1 cellular context compared by ENCODE assay signal in the genomic region with DNA sequence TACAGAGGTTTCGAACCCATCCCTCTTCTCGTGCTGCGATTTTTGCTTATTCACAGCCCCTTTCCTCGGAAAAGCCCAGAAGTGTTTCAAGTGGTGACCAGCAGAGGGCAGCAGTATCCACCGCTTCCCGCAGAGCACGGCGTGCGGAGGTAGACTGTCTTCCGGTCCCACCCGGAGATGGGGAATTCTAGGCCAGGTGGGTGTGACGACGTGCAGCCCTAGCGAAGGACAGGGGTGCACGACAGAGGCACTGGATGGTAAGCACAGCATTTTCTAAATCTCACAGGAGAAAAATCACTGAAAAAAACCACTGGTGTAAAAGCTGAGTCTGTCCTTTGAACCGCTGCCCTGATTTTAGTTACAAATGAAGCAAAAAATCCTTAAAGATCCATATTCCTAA.
A peak's percentile ranks its signal among the peaks of the same experiment; 100 is the strongest.
TF ChIP-seq lines count a peak whose summit lies in the region.

No MANE protein-coding gene starts in this region.

TF ChIP-seq in HepG2, 621 proteins besides CTCF, POLR2A, EP300 and RAD21 (continued from another document and continues in another):
- TF ChIP-seq RXRA (CRISPR knock-in tag; IDR thresholded peaks at IDR 0.05) (no peak), MED8 (CRISPR knock-in tag; IDR thresholded peaks at IDR 0.05; ENCODE audit: insufficient replicate concordance) (no peak), ZNF660 (CRISPR knock-in tag; IDR thresholded peaks at IDR 0.05; ENCODE audit: borderline replicate concordance, low read depth) (no peak), SRSF9 (IDR thresholded peaks at IDR 0.05; ENCODE audit: borderline replicate concordance, insufficient read depth, low read depth, low read length, poor library complexity, severe bottlenecking) (no peak), STAT5B (CRISPR knock-in tag; IDR thresholded peaks at IDR 0.05) (no peak), ZNF543 (CRISPR knock-in tag; IDR thresholded peaks at IDR 0.05) (no peak), MTF2 (CRISPR knock-in tag; IDR thresholded peaks at IDR 0.05; ENCODE audit: borderline replicate concordance) (no peak), ZNF607 (CRISPR knock-in tag; IDR thresholded peaks at IDR 0.05; ENCODE audit: borderline replicate concordance) (no peak), ZSCAN22 (CRISPR knock-in tag; IDR thresholded peaks at IDR 0.05) (no peak), ZNF335 (CRISPR knock-in tag; IDR thresholded peaks at IDR 0.05) (no peak), NCOA2 (CRISPR knock-in tag; IDR thresholded peaks at IDR 0.05) (no peak), ZNF749 (CRISPR knock-in tag; IDR thresholded peaks at IDR 0.05; ENCODE audit: borderline replicate concordance) (no peak), ZNF343 (CRISPR knock-in tag; IDR thresholded peaks at IDR 0.05) (no peak), RBFOX2 (IDR thresholded peaks at IDR 0.05; ENCODE audit: low read depth, low read length) (no peak), ZNF432 (CRISPR knock-in tag; IDR thresholded peaks at IDR 0.05; ENCODE audit: borderline replicate concordance) (no peak), ADNP (CRISPR knock-in tag; IDR thresholded peaks at IDR 0.05) (no peak), SOX5 (CRISPR knock-in tag; IDR thresholded peaks at IDR 0.05; ENCODE audit: borderline replicate concordance) (peak; percentile 17; the same call in 1 of the 2 replicates), ZNF83 (CRISPR knock-in tag; IDR thresholded peaks at IDR 0.05; ENCODE audit: borderline replicate concordance) (no peak), GATA4 (IDR thresholded peaks at IDR 0.05; ENCODE audit: borderline replicate concordance, low read depth) (no peak), ZNF672 (CRISPR knock-in tag; IDR thresholded peaks at IDR 0.05) (no peak), NRL (CRISPR knock-in tag; IDR thresholded peaks at IDR 0.05; ENCODE audit: borderline replicate concordance) (no peak), ATAD3A (CRISPR knock-in tag; IDR thresholded peaks at IDR 0.05) (no peak), THAP11 (CRISPR knock-in tag; IDR thresholded peaks at IDR 0.05) (peak; percentile 62), JUN (CRISPR knock-in tag; IDR thresholded peaks at IDR 0.05) (no peak), NR2C2 (CRISPR knock-in tag; IDR thresholded peaks at IDR 0.05; ENCODE audit: borderline replicate concordance) (no peak), CHD2 (IDR thresholded peaks at IDR 0.05; ENCODE audit: low read depth, low read length) (no peak), ZNF367 (CRISPR knock-in tag; IDR thresholded peaks at IDR 0.05; ENCODE audit: borderline replicate concordance) (no peak), FOXK2 (IDR thresholded peaks at IDR 0.05) (no peak), CCAR2 (optimal IDR thresholded peaks at IDR 0.05; ENCODE audit: low read depth, low read length) (no peak), RAD51 (IDR thresholded peaks at IDR 0.05; ENCODE audit: borderline replicate concordance) (no peak), CBX2 (IDR thresholded peaks at IDR 0.05; ENCODE audit: low read depth, low read length) (no peak), CBX2 (CRISPR knock-in tag; IDR thresholded peaks at IDR 0.05; ENCODE audit: low read depth) (no peak), KDM1A (CRISPR knock-in tag; IDR thresholded peaks at IDR 0.05) (no peak), TEAD2 (CRISPR knock-in tag; IDR thresholded peaks at IDR 0.05) (no peak), MAF1 (CRISPR knock-in tag; IDR thresholded peaks at IDR 0.05; ENCODE audit: borderline replicate concordance) (no peak), ZFX (CRISPR knock-in tag; IDR thresholded peaks at IDR 0.05; ENCODE audit: low read depth) (no peak), ZKSCAN5 (CRISPR knock-in tag; IDR thresholded peaks at IDR 0.05) (no peak), ZNF296 (CRISPR knock-in tag; conservative IDR thresholded peaks at IDR 0.05) (no peak), ZNF549 (CRISPR knock-in tag; IDR thresholded peaks at IDR 0.05) (no peak), IKZF1 (IDR thresholded peaks at IDR 0.05) (no peak), NFIB (CRISPR knock-in tag; IDR thresholded peaks at IDR 0.05; ENCODE audit: borderline replicate concordance) (no peak), SUZ12 (IDR thresholded peaks at IDR 0.05; ENCODE audit: low read depth, low read length) (no peak), MAFK (conservative IDR thresholded peaks at IDR 0.05 in 1 of 2, IDR thresholded peaks at IDR 0.05 in 1 of 2; ENCODE audit: low read length in 2 of 2) (0 out of 4 replicates have a peak, but pooled peaks of 1 of the 2 experiments have one; percentile 4), ZNF816 (CRISPR knock-in tag; IDR thresholded peaks at IDR 0.05; ENCODE audit: borderline replicate concordance) (no peak), ATF7-NPFF (CRISPR knock-in tag; IDR thresholded peaks at IDR 0.05; ENCODE audit: low read depth) (no peak), ZNF446 (CRISPR knock-in tag; IDR thresholded peaks at IDR 0.05) (no peak)
- TF ChIP-seq, protein P1, sequence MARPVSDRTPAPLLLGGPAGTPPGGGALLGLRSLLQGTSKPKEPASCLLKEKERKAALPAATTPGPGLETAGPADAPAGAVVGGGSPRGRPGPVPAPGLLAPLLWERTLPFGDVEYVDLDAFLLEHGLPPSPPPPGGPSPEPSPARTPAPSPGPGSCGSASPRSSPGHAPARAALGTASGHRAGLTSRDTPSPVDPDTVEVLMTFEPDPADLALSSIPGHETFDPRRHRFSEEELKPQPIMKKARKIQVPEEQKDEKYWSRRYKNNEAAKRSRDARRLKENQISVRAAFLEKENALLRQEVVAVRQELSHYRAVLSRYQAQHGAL (CRISPR knock-in tag; IDR thresholded peaks at IDR 0.05; ENCODE audit: not compliant biosample characterization) = no peak
- TF ChIP-seq, protein P2, sequence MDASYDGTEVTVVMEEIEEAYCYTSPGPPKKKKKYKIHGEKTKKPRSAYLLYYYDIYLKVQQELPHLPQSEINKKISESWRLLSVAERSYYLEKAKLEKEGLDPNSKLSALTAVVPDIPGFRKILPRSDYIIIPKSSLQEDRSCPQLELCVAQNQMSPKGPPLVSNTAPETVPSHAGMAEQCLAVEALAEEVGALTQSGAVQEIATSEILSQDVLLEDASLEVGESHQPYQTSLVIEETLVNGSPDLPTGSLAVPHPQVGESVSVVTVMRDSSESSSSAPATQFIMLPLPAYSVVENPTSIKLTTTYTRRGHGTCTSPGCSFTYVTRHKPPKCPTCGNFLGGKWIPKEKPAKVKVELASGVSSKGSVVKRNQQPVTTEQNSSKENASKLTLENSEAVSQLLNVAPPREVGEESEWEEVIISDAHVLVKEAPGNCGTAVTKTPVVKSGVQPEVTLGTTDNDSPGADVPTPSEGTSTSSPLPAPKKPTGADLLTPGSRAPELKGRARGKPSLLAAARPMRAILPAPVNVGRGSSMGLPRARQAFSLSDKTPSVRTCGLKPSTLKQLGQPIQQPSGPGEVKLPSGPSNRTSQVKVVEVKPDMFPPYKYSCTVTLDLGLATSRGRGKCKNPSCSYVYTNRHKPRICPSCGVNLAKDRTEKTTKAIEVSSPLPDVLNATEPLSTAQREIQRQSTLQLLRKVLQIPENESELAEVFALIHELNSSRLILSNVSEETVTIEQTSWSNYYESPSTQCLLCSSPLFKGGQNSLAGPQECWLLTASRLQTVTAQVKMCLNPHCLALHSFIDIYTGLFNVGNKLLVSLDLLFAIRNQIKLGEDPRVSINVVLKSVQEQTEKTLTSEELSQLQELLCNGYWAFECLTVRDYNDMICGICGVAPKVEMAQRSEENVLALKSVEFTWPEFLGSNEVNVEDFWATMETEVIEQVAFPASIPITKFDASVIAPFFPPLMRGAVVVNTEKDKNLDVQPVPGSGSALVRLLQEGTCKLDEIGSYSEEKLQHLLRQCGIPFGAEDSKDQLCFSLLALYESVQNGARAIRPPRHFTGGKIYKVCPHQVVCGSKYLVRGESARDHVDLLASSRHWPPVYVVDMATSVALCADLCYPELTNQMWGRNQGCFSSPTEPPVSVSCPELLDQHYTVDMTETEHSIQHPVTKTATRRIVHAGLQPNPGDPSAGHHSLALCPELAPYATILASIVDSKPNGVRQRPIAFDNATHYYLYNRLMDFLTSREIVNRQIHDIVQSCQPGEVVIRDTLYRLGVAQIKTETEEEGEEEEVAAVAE (CRISPR knock-in tag; IDR thresholded peaks at IDR 0.05; ENCODE audit: borderline replicate concordance) = no peak
- TF ChIP-seq, protein P3, sequence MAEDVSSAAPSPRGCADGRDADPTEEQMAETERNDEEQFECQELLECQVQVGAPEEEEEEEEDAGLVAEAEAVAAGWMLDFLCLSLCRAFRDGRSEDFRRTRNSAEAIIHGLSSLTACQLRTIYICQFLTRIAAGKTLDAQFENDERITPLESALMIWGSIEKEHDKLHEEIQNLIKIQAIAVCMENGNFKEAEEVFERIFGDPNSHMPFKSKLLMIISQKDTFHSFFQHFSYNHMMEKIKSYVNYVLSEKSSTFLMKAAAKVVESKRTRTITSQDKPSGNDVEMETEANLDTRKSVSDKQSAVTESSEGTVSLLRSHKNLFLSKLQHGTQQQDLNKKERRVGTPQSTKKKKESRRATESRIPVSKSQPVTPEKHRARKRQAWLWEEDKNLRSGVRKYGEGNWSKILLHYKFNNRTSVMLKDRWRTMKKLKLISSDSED (CRISPR knock-in tag; IDR thresholded peaks at IDR 0.05) = no peak
- TF ChIP-seq, protein P4, sequence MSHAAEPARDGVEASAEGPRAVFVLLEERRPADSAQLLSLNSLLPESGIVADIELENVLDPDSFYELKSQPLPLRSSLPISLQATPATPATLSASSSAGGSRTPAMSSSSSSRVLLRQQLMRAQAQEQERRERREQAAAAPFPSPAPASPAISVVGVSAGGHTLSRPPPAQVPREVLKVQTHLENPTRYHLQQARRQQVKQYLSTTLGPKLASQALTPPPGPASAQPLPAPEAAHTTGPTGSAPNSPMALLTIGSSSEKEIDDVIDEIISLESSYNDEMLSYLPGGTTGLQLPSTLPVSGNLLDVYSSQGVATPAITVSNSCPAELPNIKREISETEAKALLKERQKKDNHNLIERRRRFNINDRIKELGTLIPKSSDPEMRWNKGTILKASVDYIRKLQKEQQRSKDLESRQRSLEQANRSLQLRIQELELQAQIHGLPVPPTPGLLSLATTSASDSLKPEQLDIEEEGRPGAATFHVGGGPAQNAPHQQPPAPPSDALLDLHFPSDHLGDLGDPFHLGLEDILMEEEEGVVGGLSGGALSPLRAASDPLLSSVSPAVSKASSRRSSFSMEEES (CRISPR knock-in tag; IDR thresholded peaks at IDR 0.05) = no peak
- TF ChIP-seq, protein P5, sequence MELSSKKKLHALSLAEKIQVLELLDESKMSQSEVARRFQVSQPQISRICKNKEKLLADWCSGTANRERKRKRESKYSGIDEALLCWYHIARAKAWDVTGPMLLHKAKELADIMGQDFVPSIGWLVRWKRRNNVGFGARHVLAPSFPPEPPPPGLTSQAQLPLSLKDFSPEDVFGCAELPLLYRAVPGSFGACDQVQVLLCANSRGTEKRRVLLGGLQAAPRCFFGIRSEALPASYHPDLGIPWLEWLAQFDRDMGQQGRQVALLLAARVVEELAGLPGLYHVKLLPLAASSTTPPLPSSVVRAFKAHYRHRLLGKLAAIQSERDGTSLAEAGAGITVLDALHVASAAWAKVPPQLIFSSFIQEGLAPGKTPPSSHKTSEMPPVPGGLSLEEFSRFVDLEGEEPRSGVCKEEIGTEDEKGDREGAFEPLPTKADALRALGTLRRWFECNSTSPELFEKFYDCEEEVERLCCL (CRISPR knock-in tag; IDR thresholded peaks at IDR 0.05; ENCODE audit: borderline replicate concordance) = no peak
- TF ChIP-seq, protein P6, sequence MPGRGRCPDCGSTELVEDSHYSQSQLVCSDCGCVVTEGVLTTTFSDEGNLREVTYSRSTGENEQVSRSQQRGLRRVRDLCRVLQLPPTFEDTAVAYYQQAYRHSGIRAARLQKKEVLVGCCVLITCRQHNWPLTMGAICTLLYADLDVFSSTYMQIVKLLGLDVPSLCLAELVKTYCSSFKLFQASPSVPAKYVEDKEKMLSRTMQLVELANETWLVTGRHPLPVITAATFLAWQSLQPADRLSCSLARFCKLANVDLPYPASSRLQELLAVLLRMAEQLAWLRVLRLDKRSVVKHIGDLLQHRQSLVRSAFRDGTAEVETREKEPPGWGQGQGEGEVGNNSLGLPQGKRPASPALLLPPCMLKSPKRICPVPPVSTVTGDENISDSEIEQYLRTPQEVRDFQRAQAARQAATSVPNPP (CRISPR knock-in tag; IDR thresholded peaks at IDR 0.05) = no peak
- TF ChIP-seq, protein P7, sequence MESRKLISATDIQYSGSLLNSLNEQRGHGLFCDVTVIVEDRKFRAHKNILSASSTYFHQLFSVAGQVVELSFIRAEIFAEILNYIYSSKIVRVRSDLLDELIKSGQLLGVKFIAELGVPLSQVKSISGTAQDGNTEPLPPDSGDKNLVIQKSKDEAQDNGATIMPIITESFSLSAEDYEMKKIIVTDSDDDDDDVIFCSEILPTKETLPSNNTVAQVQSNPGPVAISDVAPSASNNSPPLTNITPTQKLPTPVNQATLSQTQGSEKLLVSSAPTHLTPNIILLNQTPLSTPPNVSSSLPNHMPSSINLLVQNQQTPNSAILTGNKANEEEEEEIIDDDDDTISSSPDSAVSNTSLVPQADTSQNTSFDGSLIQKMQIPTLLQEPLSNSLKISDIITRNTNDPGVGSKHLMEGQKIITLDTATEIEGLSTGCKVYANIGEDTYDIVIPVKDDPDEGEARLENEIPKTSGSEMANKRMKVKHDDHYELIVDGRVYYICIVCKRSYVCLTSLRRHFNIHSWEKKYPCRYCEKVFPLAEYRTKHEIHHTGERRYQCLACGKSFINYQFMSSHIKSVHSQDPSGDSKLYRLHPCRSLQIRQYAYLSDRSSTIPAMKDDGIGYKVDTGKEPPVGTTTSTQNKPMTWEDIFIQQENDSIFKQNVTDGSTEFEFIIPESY (CRISPR knock-in tag; IDR thresholded peaks at IDR 0.05) = no peak
- TF ChIP-seq, protein P8, sequence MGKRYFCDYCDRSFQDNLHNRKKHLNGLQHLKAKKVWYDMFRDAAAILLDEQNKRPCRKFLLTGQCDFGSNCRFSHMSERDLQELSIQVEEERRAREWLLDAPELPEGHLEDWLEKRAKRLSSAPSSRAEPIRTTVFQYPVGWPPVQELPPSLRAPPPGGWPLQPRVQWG (CRISPR knock-in tag; IDR thresholded peaks at IDR 0.05; ENCODE audit: borderline replicate concordance, low read depth) = no peak
- TF ChIP-seq, protein P9, sequence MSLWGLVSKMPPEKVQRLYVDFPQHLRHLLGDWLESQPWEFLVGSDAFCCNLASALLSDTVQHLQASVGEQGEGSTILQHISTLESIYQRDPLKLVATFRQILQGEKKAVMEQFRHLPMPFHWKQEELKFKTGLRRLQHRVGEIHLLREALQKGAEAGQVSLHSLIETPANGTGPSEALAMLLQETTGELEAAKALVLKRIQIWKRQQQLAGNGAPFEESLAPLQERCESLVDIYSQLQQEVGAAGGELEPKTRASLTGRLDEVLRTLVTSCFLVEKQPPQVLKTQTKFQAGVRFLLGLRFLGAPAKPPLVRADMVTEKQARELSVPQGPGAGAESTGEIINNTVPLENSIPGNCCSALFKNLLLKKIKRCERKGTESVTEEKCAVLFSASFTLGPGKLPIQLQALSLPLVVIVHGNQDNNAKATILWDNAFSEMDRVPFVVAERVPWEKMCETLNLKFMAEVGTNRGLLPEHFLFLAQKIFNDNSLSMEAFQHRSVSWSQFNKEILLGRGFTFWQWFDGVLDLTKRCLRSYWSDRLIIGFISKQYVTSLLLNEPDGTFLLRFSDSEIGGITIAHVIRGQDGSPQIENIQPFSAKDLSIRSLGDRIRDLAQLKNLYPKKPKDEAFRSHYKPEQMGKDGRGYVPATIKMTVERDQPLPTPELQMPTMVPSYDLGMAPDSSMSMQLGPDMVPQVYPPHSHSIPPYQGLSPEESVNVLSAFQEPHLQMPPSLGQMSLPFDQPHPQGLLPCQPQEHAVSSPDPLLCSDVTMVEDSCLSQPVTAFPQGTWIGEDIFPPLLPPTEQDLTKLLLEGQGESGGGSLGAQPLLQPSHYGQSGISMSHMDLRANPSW (CRISPR knock-in tag; IDR thresholded peaks at IDR 0.05; ENCODE audit: borderline replicate concordance) = no peak
